Comparison of ENCODE assay signal across 28 cellular contexts in genomic region chr1:229403573-229403972, GRCh38. TPM values are rescaled to one million over a fixed set of nuclear protein-coding genes. Genes with fewer than 3 reads are reported as not detected.
"Had no signal": no experiment of that assay in that cellular context is flagged by ENCODE, and none has a peak within 500 bp of the region (broad histone marks: within the 10 kb centered on the region; RNA-seq: fewer than 3 reads in every experiment).

No MANE protein-coding gene starts in this region.

- H3K36me3 ChIP-seq: breast epithelium, prostate gland, spleen, upper lobe of left lung had no signal

- DNase-seq: activated CD4-positive, alpha-beta T cell treated with anti-CD3 and anti-CD28 coated beads for 36 hours; activated CD4-positive, alpha-beta T cell treated with anti-CD3 and anti-CD28 coated beads, Interleukin-2, amount 50 U/mL, for 4 hours; activated CD8-positive, alpha-beta memory T cell treated with anti-CD3 and anti-CD28 coated beads for 24 hours; activated CD8-positive, alpha-beta memory T cell treated with anti-CD3 and anti-CD28 coated beads, Interleukin-2, amount 50 U/mL, for 48 hours; activated naive CD4-positive, alpha-beta T cell; activated naive CD8-positive, alpha-beta T cell treated with anti-CD3 and anti-CD28 coated beads for 36 hours; activated T-cell treated with anti-CD3 and anti-CD28 coated beads, Interleukin-2, amount 50 U/mL, for 4 hours; dorsolateral prefrontal cortex; foreskin melanocyte; immature natural killer cell; naive thymus-derived CD8-positive, alpha-beta T cell; spleen; stimulated activated CD4-positive, alpha-beta T cell treated with anti-CD3 and anti-CD28 coated beads, Interleukin-4, amount 100 ng/mL, for 1 hour; stimulated activated naive CD4-positive, alpha-beta T cell; T-cell; testis; upper lobe of left lung had no signal

- H3K9me3 Mint-ChIP-seq: activated naive CD8-positive, alpha-beta T cell treated with anti-CD3 and anti-CD28 coated beads for 36 hours; activated T-cell treated with anti-CD3 and anti-CD28 coated beads, Interleukin-2, amount 50 U/mL, for 4 hours; activated T-helper 2 cell treated with anti-CD3 and anti-CD28 coated beads, Interferon-gamma antibody, Interleukin-2, Interleukin-4, amounts not matched to agents 10 μg/mL and 5 μg/mL and 100 μg/mL, durations not matched to agents 14 hours and 24 hours and 36 hours; central memory CD8-positive, alpha-beta T cell; immature natural killer cell; naive thymus-derived CD8-positive, alpha-beta T cell; T-cell; WTC11 had no signal

- H3K36me3 Mint-ChIP-seq: activated naive CD8-positive, alpha-beta T cell treated with anti-CD3 and anti-CD28 coated beads for 36 hours; immature natural killer cell; naive thymus-derived CD8-positive, alpha-beta T cell; T-cell; WTC11 had no signal

- H3K4me3 ChIP-seq: breast epithelium, dorsolateral prefrontal cortex, hepatocyte, lung, prostate gland, spleen, testis, upper lobe of left lung had no signal

- ATAC-seq: activated CD4-positive, alpha-beta T cell treated with anti-CD3 and anti-CD28 coated beads for 36 hours; activated T-cell treated with anti-CD3 and anti-CD28 coated beads, Interleukin-2, amount 50 U/mL, for 4 hours; left lobe of liver; naive thymus-derived CD8-positive, alpha-beta T cell; T-cell; WTC11 had no signal

- H3K4me1 ChIP-seq: breast epithelium had no signal

- H3K4me3 Mint-ChIP-seq: activated CD4-positive, alpha-beta T cell treated with anti-CD3 and anti-CD28 coated beads for 36 hours; activated naive CD8-positive, alpha-beta T cell treated with anti-CD3 and anti-CD28 coated beads for 36 hours; activated T-cell treated with anti-CD3 and anti-CD28 coated beads, Interleukin-2, amount 50 U/mL, for 4 hours; central memory CD8-positive, alpha-beta T cell; immature natural killer cell; naive thymus-derived CD8-positive, alpha-beta T cell; T-cell; WTC11 had no signal

- H3K27ac ChIP-seq: breast epithelium, dorsolateral prefrontal cortex, epithelial cell of prostate, hepatocyte, prostate gland, spleen, testis, upper lobe of left lung had no signal

- H3K27ac Mint-ChIP-seq: activated CD4-positive, alpha-beta T cell treated with anti-CD3 and anti-CD28 coated beads for 36 hours; activated naive CD8-positive, alpha-beta T cell treated with anti-CD3 and anti-CD28 coated beads for 36 hours; activated T-helper 2 cell treated with anti-CD3 and anti-CD28 coated beads, Interferon-gamma antibody, Interleukin-2, Interleukin-4, amounts not matched to agents 10 μg/mL and 5 μg/mL and 100 μg/mL, durations not matched to agents 14 hours and 24 hours and 36 hours; immature natural killer cell; T-cell; WTC11 had no signal

- H3K27me3 ChIP-seq: testis had no signal

- H3K9me3 ChIP-seq: breast epithelium, prostate gland, spleen, testis, upper lobe of left lung had no signal

RNA-seq across cellular contexts. Expression of gene ACTA1, which starts 30.3 kb away (rescaled TPM):
- total RNA-seq: activated CD4-positive, alpha-beta T cell treated with anti-CD3 and anti-CD28 coated beads for 36 hours; activated naive CD8-positive, alpha-beta T cell treated with anti-CD3 and anti-CD28 coated beads for 36 hours; activated T-cell treated with anti-CD3 and anti-CD28 coated beads, Interleukin-2, amount 50 U/mL, for 4 hours; activated T-helper 2 cell treated with anti-CD3 and anti-CD28 coated beads, Interferon-gamma antibody, Interleukin-2, Interleukin-4, amounts not matched to agents 10 μg/mL and 5 μg/mL and 100 μg/mL, durations not matched to agents 14 hours and 24 hours and 36 hours; fibroblast of lung; left lobe of liver; osteoblast had no signal
